Comparison of ENCODE assay signal across 16 cellular contexts in the genomic region with DNA sequence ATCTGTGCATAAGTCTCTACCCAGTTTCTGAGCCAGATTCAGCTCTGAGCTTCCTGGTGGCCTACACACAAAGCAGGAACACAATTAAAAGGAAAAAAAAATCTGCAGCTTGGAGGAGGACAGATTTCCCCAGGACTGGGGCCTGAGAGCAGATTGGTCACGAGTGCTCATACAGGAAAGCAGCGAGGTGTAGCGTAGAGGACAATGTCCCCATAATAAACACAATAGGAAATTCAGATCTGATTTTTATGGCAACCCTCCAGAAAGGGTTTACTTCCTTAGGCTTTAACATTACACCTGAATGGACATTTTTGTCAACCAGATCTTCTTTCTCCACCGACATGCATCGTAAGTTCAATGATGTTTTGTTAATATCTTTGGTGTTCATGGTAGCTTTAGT. TPM values are rescaled to one million over a fixed set of nuclear protein-coding genes. Genes with fewer than 3 reads are reported as not detected.
"Had no signal": no experiment of that assay in that cellular context is flagged by ENCODE, and none has a peak within 500 bp of the region (broad histone marks: within the 10 kb centered on the region; RNA-seq: fewer than 3 reads in every experiment).

No MANE protein-coding gene starts in this region.

- H3K4me3 ChIP-seq: esophagus muscularis mucosa, sigmoid colon, thyroid gland had no signal

- H3K27ac Mint-ChIP-seq: activated naive CD4-positive, alpha-beta T cell treated with anti-CD3 and anti-CD28 coated beads for 36 hours; immature natural killer cell; nephron had no signal

- H3K27me3 ChIP-seq: esophagus muscularis mucosa, sigmoid colon, thyroid gland had no signal

- H3K9me3 ChIP-seq: esophagus muscularis mucosa, sigmoid colon, thyroid gland had no signal

- H3K36me3 Mint-ChIP-seq: brain, immature natural killer cell had no signal

- H3K4me3 Mint-ChIP-seq: activated naive CD4-positive, alpha-beta T cell treated with anti-CD3 and anti-CD28 coated beads for 36 hours; brain; central memory CD8-positive, alpha-beta T cell; immature natural killer cell; nephron had no signal

- H3K36me3 ChIP-seq: esophagus muscularis mucosa, sigmoid colon, thyroid gland had no signal

- H3K4me1 Mint-ChIP-seq: brain; central memory CD8-positive, alpha-beta T cell; nephron had no signal

- H3K9me3 Mint-ChIP-seq: activated naive CD4-positive, alpha-beta T cell treated with anti-CD3 and anti-CD28 coated beads for 36 hours; central memory CD8-positive, alpha-beta T cell; immature natural killer cell; nephron had no signal

- DNase-seq: activated CD4-positive, alpha-beta T cell treated with anti-CD3 and anti-CD28 coated beads, Interleukin-2, amount 50 U/mL, for 1 hour; activated naive CD4-positive, alpha-beta T cell treated with anti-CD3 and anti-CD28 coated beads for 36 hours; amygdala; glutamatergic neuron; immature natural killer cell; mammary epithelial cell; occipital lobe; sigmoid colon; stimulated activated CD4-positive, alpha-beta T cell treated with anti-CD3 and anti-CD28 coated beads, Interleukin-4, amount 100 ng/mL, for 1 hour; thyroid gland had no signal

- H3K4me1 ChIP-seq: esophagus muscularis mucosa, sigmoid colon, thyroid gland had no signal

- H3K27ac ChIP-seq: esophagus muscularis mucosa, sigmoid colon, thyroid gland had no signal

RNA-seq across cellular contexts. Expression of gene SLC6A20, which starts 23.3 kb away (rescaled TPM):
- total RNA-seq: activated naive CD4-positive, alpha-beta T cell treated with anti-CD3 and anti-CD28 coated beads for 36 hours; fibroblast of villous mesenchyme; pulmonary artery endothelial cell had no signal
